ENCODE assay signal across 1 cellular context in the genomic region with DNA sequence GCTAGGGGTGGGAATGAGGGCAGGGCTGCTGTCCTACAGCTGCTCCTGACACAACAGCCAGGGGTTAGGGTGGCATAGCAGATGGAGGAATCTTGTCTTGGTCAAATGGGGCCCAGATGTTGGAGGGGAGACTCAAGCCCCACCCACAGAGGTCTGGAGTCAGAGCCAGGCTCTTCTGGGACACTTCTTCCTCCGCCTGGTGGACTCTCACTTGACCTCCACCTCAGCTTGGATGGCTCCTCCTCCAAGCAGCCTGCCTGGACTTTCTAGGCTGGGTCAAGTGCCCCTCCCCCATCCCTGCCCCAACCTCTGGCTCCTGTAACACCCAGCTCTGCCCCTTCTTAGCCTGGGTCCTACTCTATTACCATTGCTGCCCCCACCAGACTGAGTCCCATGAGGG.
TF ChIP-seq lines count a peak whose summit lies in the region.

No MANE protein-coding gene starts in this region.

TF ChIP-seq in HCT116, 20 proteins besides CTCF, POLR2A, EP300 and RAD21 (continued from another document):
- no peak for TF ChIP-seq SIN3A (IDR thresholded peaks at IDR 0.05; ENCODE audit: low read depth)
- no peak for TF ChIP-seq EGR1 (IDR thresholded peaks at IDR 0.05; ENCODE audit: low read depth)
